ENCODE assay signal across 16 cellular contexts in the genomic region with DNA sequence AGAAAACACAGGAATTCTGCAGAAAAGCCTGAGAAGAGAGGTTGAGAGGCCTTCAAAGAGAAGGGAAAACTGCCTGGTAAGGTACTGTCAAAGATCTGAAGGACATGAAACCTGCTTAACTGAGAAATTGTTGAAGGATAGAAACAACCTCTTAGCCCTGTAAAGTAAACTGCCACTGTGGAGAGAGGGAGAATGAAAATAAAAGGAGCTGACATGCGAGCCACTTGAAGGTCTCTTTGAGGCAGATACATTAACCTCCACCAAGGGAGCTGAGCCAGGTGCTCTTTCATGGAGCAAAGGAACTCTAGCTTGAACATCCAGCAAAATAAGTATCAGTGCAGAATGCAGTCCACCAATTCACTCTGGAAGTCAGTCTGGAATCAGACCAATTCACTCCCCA.
DNase-seq lines count a peak whose midpoint lies in the region.
"Had no signal": no experiment of that assay in that cellular context is flagged by ENCODE, and none has a peak within 500 bp of the region (broad histone marks: within the 10 kb centered on the region; RNA-seq: fewer than 3 reads in every experiment).

No MANE protein-coding gene starts in this region.

- H3K27me3 ChIP-seq in neuronal stem cell (ENCODE audit: control insufficient read depth in 3 of 3, insufficient read depth in 3 of 3, low read depth in 1 of 3, low read length in 3 of 3): no peaks in the 10 kb centered on the region

- H3K23ac ChIP-seq in neuronal stem cell (ENCODE audit: low read depth, low read length, poor library complexity): no peak overlapping the region

- H4K8ac ChIP-seq in neuronal stem cell (ENCODE audit: low read depth, low read length): no peak overlapping the region

- no peak overlapping the region for H3K4me2 ChIP-seq in neuronal stem cell (ENCODE audit: insufficient read depth, low read length, poor library complexity, severe bottlenecking)

- H3K79me1 ChIP-seq in neuronal stem cell (ENCODE audit: low read depth, low read length): no peaks in the 10 kb centered on the region

- no peaks in the 10 kb centered on the region for H3K36me3 ChIP-seq in neuronal stem cell (replicated peaks in 1 of 2; ENCODE audit: control insufficient read depth in 2 of 2, insufficient read depth in 2 of 2, low read length in 2 of 2)

- no peak overlapping the region for H2AK5ac ChIP-seq in neuronal stem cell (ENCODE audit: low read depth, low read length)

- H3K14ac ChIP-seq in neuronal stem cell (ENCODE audit: low read length): no peak overlapping the region

- H3K4ac ChIP-seq in neuronal stem cell (ENCODE audit: low read length): no peak overlapping the region

- H2BK120ac ChIP-seq in neuronal stem cell (ENCODE audit: low read depth, low read length): no peak overlapping the region

- no peak overlapping the region for H4K91ac ChIP-seq in neuronal stem cell (ENCODE audit: low read depth, low read length, poor library complexity)

- no peak overlapping the region for H3K18ac ChIP-seq in neuronal stem cell (ENCODE audit: low read length)

- no peak overlapping the region for H3K27ac ChIP-seq in neuronal stem cell (replicated peaks; ENCODE audit: low read length)
- H3K27ac ChIP-seq: GM23248, HL-60 had no signal

- H3K9ac ChIP-seq in neuronal stem cell (ENCODE audit: low read depth, low read length, poor library complexity): no peak overlapping the region
- H3K9ac ChIP-seq: GM23248 had no signal

- DNase-seq in NCI-H2171 treated with DMSO at 0.1 percent for 48 hours (lab: John Stamatoyannopoulos, UW) (peak; percentile 26), NCI-H2171 (lab: John Stamatoyannopoulos, UW) (no peak), NCI-H187 treated with DMSO at 0.1 percent for 48 hours (lab: John Stamatoyannopoulos, UW) (peak; percentile 90), NCI-H345 treated with DMSO at 0.1 percent for 48 hours (lab: John Stamatoyannopoulos, UW; ENCODE audit: unreplicated experiment) (peak; percentile 45), neuronal stem cell (ENCODE audit: low spot score) (no peak), amygdala (lab: John Stamatoyannopoulos, UW) (no peak), Kasumi-1 (lab: John Stamatoyannopoulos, UW) (no peak), 8988T (no peak)
- DNase-seq: CD8-positive, alpha-beta memory T cell; DMS79 treated with DMSO at 0.1 percent for 48 hours; NCI-H146; NCI-H2227 treated with DMSO at 0.1 percent for 48 hours; NCI-H774; SW 1271 had no signal

- H3K4me3 ChIP-seq in neuronal stem cell (ENCODE audit: low read length in 2 of 2): no peak overlapping the region
- H3K4me3 ChIP-seq: GM23248 had no signal

- no peak overlapping the region for H2BK12ac ChIP-seq in neuronal stem cell (ENCODE audit: low read length)

- H2AFZ ChIP-seq in neuronal stem cell (ENCODE audit: low read length): peak overlapping the region; percentile 30
- H2AFZ ChIP-seq: GM23248 had no signal

- no peaks in the 10 kb centered on the region for H3K9me3 ChIP-seq in neuronal stem cell (replicated peaks in 1 of 2; ENCODE audit: control insufficient read depth in 2 of 2, insufficient read depth in 1 of 2, low read depth in 1 of 2, low read length in 2 of 2)

- no peak overlapping the region for H2BK5ac ChIP-seq in neuronal stem cell (ENCODE audit: low read length)

- H3K4me1 ChIP-seq in neuronal stem cell (ENCODE audit: control insufficient read depth in 2 of 2, insufficient read depth in 1 of 2, low read depth in 1 of 2, low read length in 2 of 2): peaks cover 10 to 29% of the 10 kb centered on the region in 2 donors

- no peak overlapping the region for H2BK15ac ChIP-seq in neuronal stem cell (ENCODE audit: low read length)

- no CpG with 5 or more reads among the region's 1 CpG for WGBS in neuronal stem cell (ENCODE audit: extremely low coverage in 2 of 2, insufficient read length in 2 of 2, insufficient replicate concordance in 1 of 2), 2 donors

Comparison
In these comparisons a context has a peak if more than half of its experiments do, and no peak if none do; other contexts are left out.
1. DNase-seq: peak in NCI-H2171 treated with DMSO at 0.1 percent for 48 hours (single experiment), NCI-H187 treated with DMSO at 0.1 percent for 48 hours (single experiment) and NCI-H345 treated with DMSO at 0.1 percent for 48 hours (single experiment); none in NCI-H2171 (single experiment), neuronal stem cell (single experiment), amygdala (0 of 56), Kasumi-1 (0 of 2) and 8988T (single experiment).